Comparison of ENCODE assay signal across 1 cellular context in genomic region chr10:102394079-102394800, GRCh38.
TF ChIP-seq lines count a peak whose summit lies in the region.

No MANE protein-coding gene starts in this region.

TF ChIP-seq in A549, 52 proteins besides CTCF, POLR2A, EP300 and RAD21 (continued from another document):
- TF ChIP-seq REST (IDR thresholded peaks at IDR 0.05) (peak; percentile 15; the same call in 1 of the 2 replicates), HOXA7 (CRISPR knock-in tag; IDR thresholded peaks at IDR 0.05) (no peak; the same call in 1 of the 2 replicates), PBX3 (IDR thresholded peaks at IDR 0.05) (peak; percentile 82), ATOH8 (CRISPR knock-in tag; IDR thresholded peaks at IDR 0.05; ENCODE audit: low read depth) (peak; percentile 63; the same call in 1 of the 2 replicates), NFE2L2 (conservative IDR thresholded peaks at IDR 0.05; ENCODE audit: low read length) (no peak), ESRRA (IDR thresholded peaks at IDR 0.05; ENCODE audit: borderline replicate concordance, low read length) (no peak), HOXB5 (CRISPR knock-in tag; IDR thresholded peaks at IDR 0.05) (peak; percentile 16; the same call in 1 of the 2 replicates), SMC3 (IDR thresholded peaks at IDR 0.05) (peak; percentile 93), ZFP36 (IDR thresholded peaks at IDR 0.05; ENCODE audit: borderline replicate concordance, partially characterized antibody) (no peak), MAFK (IDR thresholded peaks at IDR 0.05; ENCODE audit: partially characterized antibody) (no peak), KDM5A (IDR thresholded peaks at IDR 0.05) (no peak), SREBF2 (IDR thresholded peaks at IDR 0.05) (no peak), JUN (IDR thresholded peaks at IDR 0.05) (peak in 1 of 2 experiments; percentile 69; a peak in 2 of 5 replicates), E2F6 (IDR thresholded peaks at IDR 0.05; ENCODE audit: borderline replicate concordance, low read depth) (peak; percentile 77)
